In genomic region chr2:44168684-44169154, GRCh38 we compare ENCODE assay signal across 8 cellular contexts. TPM values are rescaled to one million over a fixed set of nuclear protein-coding genes. Genes with fewer than 3 reads are reported as not detected.
DNase-seq lines count a peak whose midpoint lies in the region; ATAC-seq and TF ChIP-seq lines count a peak whose summit lies in the region.

Gene PPM1B, plus strand, starts transcription at chr2:44168875. Its CDS starts 32,325 bp downstream, at chr2:44201200.

- peak within 1 kb of the TSS; percentile 98 for H3K27ac ChIP-seq in HL-60 (replicated peaks)
- H3K27ac ChIP-seq in ectodermal cell (ENCODE audit: insufficient read depth, low read depth, low read length, poor library complexity, severe bottlenecking), result peak within 1 kb of the TSS; percentile 91
- H3K27ac ChIP-seq in muscle layer of duodenum (ENCODE audit: low read length), result peak within 1 kb of the TSS; percentile 100

- H3K4me3 ChIP-seq in AG04449 (ENCODE audit: low read depth, low read length), result peak within 1 kb of the TSS; percentile 86
- H3K4me3 ChIP-seq in HL-60 (replicated peaks; ENCODE audit: insufficient read depth, low read length), result peak within 1 kb of the TSS; percentile 90
- peak within 1 kb of the TSS; percentile 78 for H3K4me3 ChIP-seq in ectodermal cell (ENCODE audit: insufficient read depth, low read depth, low read length)
- peak within 1 kb of the TSS; percentile 90 to 97 for H3K4me3 ChIP-seq in muscle layer of duodenum (ENCODE audit: low read depth in 1 of 2, low read length in 2 of 2)

- ATAC-seq in GM19452 (IDR thresholded peaks at IDR 0.05; ENCODE audit: unreplicated experiment), result peak; percentile 64

- CTCF ChIA-PET in AG04449 (lab: Yijun Ruan, JAX), result no interaction called here

- H3K4me1 ChIP-seq in ectodermal cell (ENCODE audit: control insufficient read depth, insufficient read depth, low read length) (no peaks in the 10 kb centered on the region), muscle layer of duodenum (ENCODE audit: control insufficient read depth in 1 of 2, insufficient read depth in 2 of 2, low read length in 2 of 2) (peaks cover 0 to 8% of the 10 kb centered on the region in 2 donors)

- no peak for DNase-seq in AG04449 (ENCODE audit: low read depth, low spot score)
- DNase-seq in HL-60 (ENCODE audit: low read depth in 1 of 2, low spot score in 1 of 2), result peak in 1 of 2 experiments; percentile 99
- peak; percentile 100 for DNase-seq in activated CD4-positive, alpha-beta T cell treated with anti-CD3 and anti-CD28 coated beads, Interleukin-2, amount 50 U/mL, for 48 hours
- DNase-seq in stimulated activated CD8-positive, alpha-beta memory T cell treated with anti-CD3 and anti-CD28 coated beads, Interleukin-7, amount 100 ng/mL, for 4 hours (ENCODE audit: low read depth in 2 of 2), result peak; percentile 99 to 100
- no peak for DNase-seq in NCI-H1436 (lab: John Stamatoyannopoulos, UW)

- POLR2A ChIA-PET in AG04449 (lab: Yijun Ruan, JAX), result interaction anchor here (0.6 to 0.8 kb wide), 3 partner anchors 53 to 116 kb away, joined by 3 to 5 read pairs (median 3); no protein-coding TSS in a partner anchor

- H3K36me3 ChIP-seq in ectodermal cell (ENCODE audit: control insufficient read depth, insufficient read depth, low read length) (no peaks in the 10 kb centered on the region), muscle layer of duodenum (ENCODE audit: control insufficient read depth in 1 of 2, insufficient read depth in 2 of 2, low read length in 2 of 2) (peaks cover 0 to 14% of the 10 kb centered on the region in 2 donors)

- 0 to 1% methylated on average over 49 of the region's 49 CpGs for WGBS in ectodermal cell, 2 experiments

- H3K27me3 ChIP-seq in HL-60 (ENCODE audit: insufficient read depth, poor library complexity, severe bottlenecking) (no peaks in the 10 kb centered on the region), ectodermal cell (ENCODE audit: control insufficient read depth, insufficient read depth, low read length, poor library complexity, severe bottlenecking) (no peaks in the 10 kb centered on the region), muscle layer of duodenum (ENCODE audit: low read depth, low read length) (no peaks in the 10 kb centered on the region)

- no peaks in the 10 kb centered on the region for H3K9me3 ChIP-seq in ectodermal cell (ENCODE audit: control insufficient read depth, low read length)
- H3K9me3 ChIP-seq in muscle layer of duodenum (ENCODE audit: control insufficient read depth in 1 of 2, low read length in 2 of 2), result no peaks in the 10 kb centered on the region

- TF ChIP-seq CTCF in AG04449 (IDR thresholded peaks at IDR 0.05; ENCODE audit: insufficient read depth, low read length, missing control alignments) (no peak), HL-60 (IDR thresholded peaks at IDR 0.05; ENCODE audit: insufficient read depth, low read length) (no peak)

RNA-seq across cellular contexts. Expression of gene PPM1B, which starts in this region (rescaled TPM):
- polyA plus RNA-seq in ectodermal cell (2013, experiment 1 of 4), result 48.8 TPM
- polyA plus RNA-seq in ectodermal cell (2013, experiment 2 of 4), result 49.7 TPM
- 36.0 TPM for polyA plus RNA-seq in ectodermal cell (2013, experiment 3 of 4)
- polyA plus RNA-seq in ectodermal cell (2013, experiment 4 of 4), result 38.5 TPM

Comparison
In these comparisons a context has a peak if more than half of its experiments do, and no peak if none do; other contexts are left out.
1. DNase-seq: peak in activated CD4-positive, alpha-beta T cell treated with anti-CD3 and anti-CD28 coated beads, Interleukin-2, amount 50 U/mL, for 48 hours (2 of 2) and stimulated activated CD8-positive, alpha-beta memory T cell treated with anti-CD3 and anti-CD28 coated beads, Interleukin-7, amount 100 ng/mL, for 4 hours (2 of 2); none in AG04449 (single experiment) and NCI-H1436 (single experiment).
2. Peak in every context shown above with its lines, with median percentiles within 50 percentile points of each other: H3K4me3 ChIP-seq and H3K27ac ChIP-seq.